8 cellular contexts compared by ENCODE assay signal in the genomic region with DNA sequence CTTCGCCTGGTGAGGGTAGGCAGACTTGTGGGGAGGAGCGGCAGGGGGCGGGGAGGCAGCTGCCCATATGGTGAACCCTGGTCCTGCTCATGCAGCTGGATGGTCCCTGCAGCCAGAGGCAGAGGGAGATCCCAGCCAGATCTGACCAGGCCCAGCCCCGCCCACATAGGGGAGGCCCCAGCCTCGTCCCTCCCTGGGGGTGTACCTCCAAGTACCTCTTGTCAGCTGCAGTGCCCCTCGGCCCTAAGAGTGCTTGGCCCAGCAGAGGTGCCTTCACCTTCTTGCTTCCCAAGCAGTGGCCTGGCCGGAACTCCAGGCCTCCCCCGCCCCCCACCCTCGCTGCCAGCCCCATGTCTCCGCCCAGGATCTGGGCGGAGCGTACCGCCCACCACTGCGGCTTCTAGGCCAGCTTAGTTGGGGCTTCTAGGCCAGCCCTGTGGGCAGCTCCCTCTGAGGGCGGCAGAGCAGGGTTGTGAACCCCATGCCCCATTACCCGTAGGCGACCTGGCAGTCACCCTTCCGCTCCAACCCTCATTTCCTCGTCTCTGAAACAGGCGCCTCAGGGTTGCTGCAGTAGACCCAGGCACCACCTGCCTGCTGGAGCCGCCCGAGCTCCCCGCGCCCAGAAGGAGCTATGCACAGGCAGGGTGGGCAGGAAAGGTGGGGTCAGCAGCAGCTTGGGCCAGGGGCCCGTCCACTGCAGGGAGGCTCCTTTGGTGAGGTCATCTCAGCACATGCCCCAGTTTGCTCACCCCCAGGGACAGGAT. TPM values are rescaled to one million over a fixed set of nuclear protein-coding genes. Genes with fewer than 3 reads are reported as not detected.
DNase-seq lines count a peak whose midpoint lies in the region; ATAC-seq and TF ChIP-seq lines count a peak whose summit lies in the region.

A gene with protein sequence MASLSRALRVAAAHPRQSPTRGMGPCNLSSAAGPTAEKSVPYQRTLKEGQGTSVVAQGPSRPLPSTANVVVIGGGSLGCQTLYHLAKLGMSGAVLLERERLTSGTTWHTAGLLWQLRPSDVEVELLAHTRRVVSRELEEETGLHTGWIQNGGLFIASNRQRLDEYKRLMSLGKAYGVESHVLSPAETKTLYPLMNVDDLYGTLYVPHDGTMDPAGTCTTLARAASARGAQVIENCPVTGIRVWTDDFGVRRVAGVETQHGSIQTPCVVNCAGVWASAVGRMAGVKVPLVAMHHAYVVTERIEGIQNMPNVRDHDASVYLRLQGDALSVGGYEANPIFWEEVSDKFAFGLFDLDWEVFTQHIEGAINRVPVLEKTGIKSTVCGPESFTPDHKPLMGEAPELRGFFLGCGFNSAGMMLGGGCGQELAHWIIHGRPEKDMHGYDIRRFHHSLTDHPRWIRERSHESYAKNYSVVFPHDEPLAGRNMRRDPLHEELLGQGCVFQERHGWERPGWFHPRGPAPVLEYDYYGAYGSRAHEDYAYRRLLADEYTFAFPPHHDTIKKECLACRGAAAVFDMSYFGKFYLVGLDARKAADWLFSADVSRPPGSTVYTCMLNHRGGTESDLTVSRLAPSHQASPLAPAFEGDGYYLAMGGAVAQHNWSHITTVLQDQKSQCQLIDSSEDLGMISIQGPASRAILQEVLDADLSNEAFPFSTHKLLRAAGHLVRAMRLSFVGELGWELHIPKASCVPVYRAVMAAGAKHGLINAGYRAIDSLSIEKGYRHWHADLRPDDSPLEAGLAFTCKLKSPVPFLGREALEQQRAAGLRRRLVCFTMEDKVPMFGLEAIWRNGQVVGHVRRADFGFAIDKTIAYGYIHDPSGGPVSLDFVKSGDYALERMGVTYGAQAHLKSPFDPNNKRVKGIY (minus strand): TSS at position 314 of the 767 bp plus-strand sequence. CDS start 4,179 bp downstream, outside the sequence.

- H3K27ac Mint-ChIP-seq in activated B cell treated with CpG ODN at 0.5 μM for 24 hours (no peak within 1 kb of the TSS), endodermal cell (no peak within 1 kb of the TSS), mesothelial cell of epicardium (no peak within 1 kb of the TSS)
- H3K27ac Mint-ChIP-seq in stimulated activated naive B cell treated with anti-CD40 and anti-IgM and Interleukin-4, amounts not matched to agents 10 μg/mL and 1 μg/mL and 100 μg/mL, for 72 hours: no peak within 1 kb of the TSS

- no peaks in the 10 kb centered on the region for H3K9me3 ChIP-seq in endodermal cell (ENCODE audit: control insufficient read depth, low read length)

- intact Hi-C loops in activated B cell treated with CpG ODN at 0.5 μM for 24 hours (cut with micrococcal nuclease): loop anchor here (5.0 kb wide), 1 partner anchor 254 kb away; a partner anchor contains a TSS

- ATAC-seq in activated B cell treated with CpG ODN at 0.5 μM for 24 hours (ENCODE audit: low read depth): peak; percentile 46
- peak; percentile 58 to 61 for ATAC-seq in stimulated activated naive B cell treated with anti-CD40 and anti-IgM and Interleukin-4, amounts not matched to agents 10 μg/mL and 1 μg/mL and 100 μg/mL, for 72 hours (replicated peaks)
- ATAC-seq in GM21825 (IDR thresholded peaks at IDR 0.05; ENCODE audit: unreplicated experiment): no peak

- no peak for TF ChIP-seq CTCF in activated B cell treated with CpG ODN at 0.5 μM for 24 hours (IDR thresholded peaks at IDR 0.05)
- TF ChIP-seq CTCF in endodermal cell (conservative IDR thresholded peaks at IDR 0.05): no peak
- TF ChIP-seq CTCF in mesothelial cell of epicardium (IDR thresholded peaks at IDR 0.05; ENCODE audit: unreplicated experiment): no peak

- DNase-seq in DMS 273 treated with DMSO at 0.1 percent for 48 hours (lab: John Stamatoyannopoulos, UW): peak; percentile 66
- peak; percentile 33 for DNase-seq in KBM-7
- peak; percentile 49 for DNase-seq in activated B cell treated with CpG ODN at 0.5 μM for 24 hours
- peak; percentile 96 for DNase-seq in endodermal cell
- no peak for DNase-seq in mesothelial cell of epicardium (ENCODE audit: low spot score in 2 of 2, unreplicated experiment in 2 of 2)
- peak; percentile 40 for DNase-seq in stimulated activated naive B cell treated with anti-CD40 and anti-IgM and Interleukin-4, amounts not matched to agents 10 μg/mL and 1 μg/mL and 100 μg/mL, for 72 hours
- no peak for DNase-seq in effector CD8-positive, alpha-beta T cell (lab: John Stamatoyannopoulos, UW)

- peaks cover 2% of the 10 kb centered on the region for H3K4me1 ChIP-seq in endodermal cell (ENCODE audit: control insufficient read depth, insufficient read depth, low read length)

- H3K36me3 Mint-ChIP-seq in activated B cell treated with CpG ODN at 0.5 μM for 24 hours (ENCODE audit: low read depth) (no peaks in the 10 kb centered on the region), endodermal cell (ENCODE audit: low read depth) (no peaks in the 10 kb centered on the region), mesothelial cell of epicardium (no peaks in the 10 kb centered on the region)
- H3K36me3 Mint-ChIP-seq in stimulated activated naive B cell treated with anti-CD40 and anti-IgM and Interleukin-4, amounts not matched to agents 10 μg/mL and 1 μg/mL and 100 μg/mL, for 72 hours: no peaks in the 10 kb centered on the region

- in situ Hi-C loops in KBM-7 (cut with MboI; ENCODE audit: low pct_unique_long_range_greater_than_20kb, low sequenced_read_pairs): no loop called here

- H3K36me3 ChIP-seq in endodermal cell (ENCODE audit: control insufficient read depth, insufficient read depth, low read length): no peaks in the 10 kb centered on the region

- no peaks in the 10 kb centered on the region for H3K27me3 ChIP-seq in endodermal cell (ENCODE audit: control insufficient read depth, insufficient read depth, low read length, poor library complexity, severe bottlenecking)

- POLR2A ChIA-PET in activated B cell treated with CpG ODN at 0.5 μM for 24 hours (lab: Charles Lee): no interaction called here

- peak within 1 kb of the TSS; percentile 11 for H3K27ac ChIP-seq in endodermal cell (ENCODE audit: low read depth, low read length)

- H3K9ac ChIP-seq in endodermal cell (ENCODE audit: extremely low read depth, low read length, poor library complexity, severe bottlenecking): peak within 1 kb of the TSS; percentile 15

- peak within 1 kb of the TSS; percentile 65 for H3K4me3 ChIP-seq in endodermal cell (ENCODE audit: low read length)

- CTCF ChIA-PET in activated B cell treated with CpG ODN at 0.5 μM for 24 hours (lab: Charles Lee): no interaction called here

- H3K27me3 Mint-ChIP-seq in activated B cell treated with CpG ODN at 0.5 μM for 24 hours (peaks cover 8% of the 10 kb centered on the region), endodermal cell (ENCODE audit: insufficient read depth) (no peaks in the 10 kb centered on the region), mesothelial cell of epicardium (ENCODE audit: low read depth) (peaks cover 4% of the 10 kb centered on the region)
- H3K27me3 Mint-ChIP-seq in stimulated activated naive B cell treated with anti-CD40 and anti-IgM and Interleukin-4, amounts not matched to agents 10 μg/mL and 1 μg/mL and 100 μg/mL, for 72 hours: peaks cover 15 to 38% of the 10 kb centered on the region in 2 donors

- H3K9me3 Mint-ChIP-seq in activated B cell treated with CpG ODN at 0.5 μM for 24 hours (no peaks in the 10 kb centered on the region), endodermal cell (no peaks in the 10 kb centered on the region), mesothelial cell of epicardium (no peaks in the 10 kb centered on the region)
- no peaks in the 10 kb centered on the region for H3K9me3 Mint-ChIP-seq in stimulated activated naive B cell treated with anti-CD40 and anti-IgM and Interleukin-4, amounts not matched to agents 10 μg/mL and 1 μg/mL and 100 μg/mL, for 72 hours

- H3K4me3 Mint-ChIP-seq in activated B cell treated with CpG ODN at 0.5 μM for 24 hours (peak within 1 kb of the TSS; percentile 65), endodermal cell (peak within 1 kb of the TSS; percentile 48), mesothelial cell of epicardium (peak within 1 kb of the TSS; percentile 66)
- H3K4me3 Mint-ChIP-seq in stimulated activated naive B cell treated with anti-CD40 and anti-IgM and Interleukin-4, amounts not matched to agents 10 μg/mL and 1 μg/mL and 100 μg/mL, for 72 hours: peak within 1 kb of the TSS; percentile 53 to 78

- WGBS in endodermal cell (ENCODE audit: insufficient coverage in 1 of 2, insufficient read length in 1 of 2), 2 experiments: 39 to 80% methylated on average over 5 to 25 of the region's 25 CpGs

- peaks cover 38% of the 10 kb centered on the region for H3K4me1 Mint-ChIP-seq in activated B cell treated with CpG ODN at 0.5 μM for 24 hours
- peaks cover 5% of the 10 kb centered on the region for H3K4me1 Mint-ChIP-seq in endodermal cell
- H3K4me1 Mint-ChIP-seq in mesothelial cell of epicardium: peaks cover 10% of the 10 kb centered on the region
- H3K4me1 Mint-ChIP-seq in stimulated activated naive B cell treated with anti-CD40 and anti-IgM and Interleukin-4, amounts not matched to agents 10 μg/mL and 1 μg/mL and 100 μg/mL, for 72 hours: peaks cover 21 to 46% of the 10 kb centered on the region in 2 donors

RNA-seq across cellular contexts. Expression of the gene that starts here (rescaled TPM):
- not detected in 2 replicates for total RNA-seq in activated B cell treated with CpG ODN at 0.5 μM for 24 hours
- 10 to 100 TPM in 1 of 2 donors, 1 to 10 TPM in 1; 8.4 to 11.2 TPM for total RNA-seq in endodermal cell
- polyA plus RNA-seq in endodermal cell (2013, experiment 1 of 2): 6.2 TPM
- polyA plus RNA-seq in endodermal cell (2013, experiment 2 of 2): 6.1 TPM
- total RNA-seq in mesothelial cell of epicardium: 11.8 to 13.9 TPM (median 12.9 TPM) in 3 replicates

Comparison
In these comparisons a context has a peak if more than half of its experiments do, and no peak if none do; other contexts are left out.
1. Peak in DNase-seq and ATAC-seq in activated B cell treated with CpG ODN at 0.5 μM for 24 hours; RNA of the gene not detected or under 1 TPM.
2. DNase-seq: peak in DMS 273 treated with DMSO at 0.1 percent for 48 hours (single experiment), KBM-7 (single experiment), endodermal cell (single experiment) and stimulated activated naive B cell treated with anti-CD40 and anti-IgM and Interleukin-4, amounts not matched to agents 10 μg/mL and 1 μg/mL and 100 μg/mL, for 72 hours (single experiment); none in mesothelial cell of epicardium (0 of 2) and effector CD8-positive, alpha-beta T cell (single experiment).
3. Peak in every context shown above with its lines, with median percentiles within 50 percentile points of each other: H3K4me3 Mint-ChIP-seq.